1 cellular context compared by ENCODE assay signal in genomic region chrX:123771449-123772064, GRCh38.
A peak's percentile ranks its signal among the peaks of the same experiment; 100 is the strongest.
TF ChIP-seq lines count a peak whose summit lies in the region.

No MANE protein-coding gene starts in this region.

TF ChIP-seq in HepG2, 621 proteins besides CTCF, POLR2A, EP300 and RAD21 (continued from another document):
- TF ChIP-seq CSRNP1 (CRISPR knock-in tag; IDR thresholded peaks at IDR 0.05) = no peak
- TF ChIP-seq POLR2G (IDR thresholded peaks at IDR 0.05; ENCODE audit: low read depth, low read length) = 0 out of 2 replicates have a peak, but pooled peaks have one; percentile 30
- TF ChIP-seq RARA (CRISPR knock-in tag; IDR thresholded peaks at IDR 0.05) = no peak
- TF ChIP-seq, protein P1, sequence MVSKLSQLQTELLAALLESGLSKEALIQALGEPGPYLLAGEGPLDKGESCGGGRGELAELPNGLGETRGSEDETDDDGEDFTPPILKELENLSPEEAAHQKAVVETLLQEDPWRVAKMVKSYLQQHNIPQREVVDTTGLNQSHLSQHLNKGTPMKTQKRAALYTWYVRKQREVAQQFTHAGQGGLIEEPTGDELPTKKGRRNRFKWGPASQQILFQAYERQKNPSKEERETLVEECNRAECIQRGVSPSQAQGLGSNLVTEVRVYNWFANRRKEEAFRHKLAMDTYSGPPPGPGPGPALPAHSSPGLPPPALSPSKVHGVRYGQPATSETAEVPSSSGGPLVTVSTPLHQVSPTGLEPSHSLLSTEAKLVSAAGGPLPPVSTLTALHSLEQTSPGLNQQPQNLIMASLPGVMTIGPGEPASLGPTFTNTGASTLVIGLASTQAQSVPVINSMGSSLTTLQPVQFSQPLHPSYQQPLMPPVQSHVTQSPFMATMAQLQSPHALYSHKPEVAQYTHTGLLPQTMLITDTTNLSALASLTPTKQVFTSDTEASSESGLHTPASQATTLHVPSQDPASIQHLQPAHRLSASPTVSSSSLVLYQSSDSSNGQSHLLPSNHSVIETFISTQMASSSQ (IDR thresholded peaks at IDR 0.05; ENCODE audit: low read depth) = peak; percentile 76
- TF ChIP-seq, protein P1 (CRISPR knock-in tag; IDR thresholded peaks at IDR 0.05; ENCODE audit: borderline replicate concordance) = no peak
- no peak for TF ChIP-seq HIC2 (CRISPR knock-in tag; IDR thresholded peaks at IDR 0.05; ENCODE audit: low read depth)
- TF ChIP-seq, protein P2, sequence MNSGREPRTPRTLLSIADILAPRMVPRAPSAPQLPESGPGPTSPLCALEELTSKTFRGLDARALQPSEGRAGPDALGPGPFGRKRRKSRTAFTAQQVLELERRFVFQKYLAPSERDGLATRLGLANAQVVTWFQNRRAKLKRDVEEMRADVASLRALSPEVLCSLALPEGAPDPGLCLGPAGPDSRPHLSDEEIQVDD (CRISPR knock-in tag; IDR thresholded peaks at IDR 0.05; ENCODE audit: borderline replicate concordance) = no peak
- TF ChIP-seq ZMAT3 (CRISPR knock-in tag; conservative IDR thresholded peaks at IDR 0.05) = no peak
- no peak for TF ChIP-seq RXRA (CRISPR knock-in tag; IDR thresholded peaks at IDR 0.05)
- TF ChIP-seq MIXL1 (CRISPR knock-in tag; IDR thresholded peaks at IDR 0.05) = 0 out of 2 replicates have a peak, but pooled peaks have one; percentile 30
- TF ChIP-seq PHF5A (CRISPR knock-in tag; IDR thresholded peaks at IDR 0.05; ENCODE audit: low read depth, unreplicated experiment) = no peak
- TF ChIP-seq NFE2 (CRISPR knock-in tag; IDR thresholded peaks at IDR 0.05) = no peak
- TF ChIP-seq HDAC6 (IDR thresholded peaks at IDR 0.05; ENCODE audit: low read depth, low read length) = no peak
TF ChIP-seq in HepG2: peak in this region for 4.
